Comparison of ENCODE assay signal across 8 cellular contexts in the genomic region with DNA sequence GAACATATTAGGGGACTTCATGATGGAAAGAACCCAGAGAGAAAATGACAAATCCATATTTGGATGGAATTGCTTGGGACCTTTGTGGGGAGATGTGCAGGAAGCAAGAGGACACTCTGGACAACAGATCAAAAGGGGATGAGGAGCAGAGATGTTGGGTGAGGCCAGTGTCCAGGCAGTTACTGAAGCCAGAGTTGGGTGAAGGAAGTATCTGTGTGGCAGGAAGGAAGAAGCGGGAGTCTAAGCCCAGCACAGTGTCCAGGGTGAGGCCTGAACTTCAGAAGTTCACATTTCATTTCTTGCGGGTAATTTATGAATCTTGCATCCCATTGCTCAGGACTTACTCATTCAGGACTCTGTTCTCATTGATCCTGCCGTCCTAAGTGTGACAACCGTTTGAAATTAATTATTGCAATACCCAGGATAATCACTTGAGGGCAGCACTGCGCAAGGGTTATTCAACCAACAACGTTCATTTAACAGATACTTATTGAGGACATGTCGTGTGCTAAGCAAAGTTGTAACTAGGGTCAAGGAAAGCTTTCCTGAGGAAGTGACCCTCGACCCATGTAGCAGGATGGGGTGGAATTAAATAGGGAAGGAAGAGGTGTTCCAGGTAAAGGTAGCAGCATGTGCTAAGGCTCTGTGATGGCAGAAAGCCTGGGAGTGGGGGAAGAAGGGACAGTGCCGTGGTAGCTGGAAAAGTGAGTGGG.
DNase-seq lines count a peak whose midpoint lies in the region; ATAC-seq lines count a peak whose summit lies in the region.

No MANE protein-coding gene starts in this region.

- no peaks in the 10 kb centered on the region for H3K27me3 ChIP-seq in trophoblast cell (ENCODE audit: insufficient read depth, low read length)

- H4K8ac ChIP-seq in trophoblast cell (ENCODE audit: low read depth, low read length), result no peak overlapping the region

- H3K4me3 ChIP-seq in trophoblast cell (ENCODE audit: low read depth, low read length), result no peak overlapping the region

- no peak overlapping the region for H3K18ac ChIP-seq in trophoblast cell (ENCODE audit: low read length)

- no peaks in the 10 kb centered on the region for H3K79me2 ChIP-seq in trophoblast cell (ENCODE audit: control insufficient read depth, insufficient read depth, low read length, poor library complexity)

- H3K14ac ChIP-seq in trophoblast cell (ENCODE audit: low read length), result no peak overlapping the region

- no peak overlapping the region for H3K23ac ChIP-seq in trophoblast cell (ENCODE audit: low read length)

- H3K79me1 ChIP-seq in trophoblast cell (ENCODE audit: low read length), result no peaks in the 10 kb centered on the region

- H3K27ac ChIP-seq in trophoblast cell (ENCODE audit: low read depth, low read length), result no peak overlapping the region

- H2AK5ac ChIP-seq in trophoblast cell (ENCODE audit: low read length), result no peak overlapping the region

- no peaks in the 10 kb centered on the region for H3K36me3 ChIP-seq in trophoblast cell (ENCODE audit: control insufficient read depth in 1 of 2, insufficient read depth in 2 of 2, low read length in 2 of 2)

- no peak overlapping the region for H2BK120ac ChIP-seq in trophoblast cell (ENCODE audit: insufficient read depth, low read length, poor library complexity)

- peak; percentile 42 to 69 for DNase-seq in NCI-H2081 (lab: John Stamatoyannopoulos, UW)
- DNase-seq in NCI-H2081 treated with DMSO at 0.1 percent for 48 hours (lab: John Stamatoyannopoulos, UW), result no peak
- peak; percentile 88 for DNase-seq in OCI-M1 (lab: John Stamatoyannopoulos, UW)
- DNase-seq in activated T-cell treated with anti-CD3 and anti-CD28 coated beads for 4 hours, result peak; percentile 66
- peak; percentile 48 for DNase-seq in fibroblast of peridontal ligament (ENCODE audit: extremely low read depth)
- DNase-seq in trophoblast cell, result peak; percentile 71 to 98

- no peak overlapping the region for H2BK5ac ChIP-seq in trophoblast cell (ENCODE audit: low read depth, low read length, poor library complexity)

- no peak overlapping the region for H3K4ac ChIP-seq in trophoblast cell (ENCODE audit: low read depth, low read length)

- H4K12ac ChIP-seq in trophoblast cell (ENCODE audit: low read depth, low read length), result no peak overlapping the region

- no CpG with 5 or more reads among the region's 9 CpGs for WGBS in trophoblast cell (ENCODE audit: extremely low coverage, insufficient coverage, insufficient read length)

- peak; percentile 56 for ATAC-seq in HG03175 (IDR thresholded peaks at IDR 0.05; ENCODE audit: unreplicated experiment)
- no peak for ATAC-seq in HG03565 (IDR thresholded peaks at IDR 0.05; ENCODE audit: unreplicated experiment)

- H2BK12ac ChIP-seq in trophoblast cell (ENCODE audit: low read length), result no peak overlapping the region

- no peak overlapping the region for H3K4me2 ChIP-seq in trophoblast cell (ENCODE audit: low read length)

- H3K4me1 ChIP-seq in trophoblast cell (ENCODE audit: control insufficient read depth in 1 of 2, insufficient read depth in 2 of 2, low read length in 2 of 2), result peaks cover 0 to 2% of the 10 kb centered on the region in 2 experiments

- no peak overlapping the region for H2AFZ ChIP-seq in trophoblast cell (ENCODE audit: insufficient read depth, low read length, poor library complexity)

- no peak overlapping the region for H3K9ac ChIP-seq in trophoblast cell (ENCODE audit: low read length)

- no peaks in the 10 kb centered on the region for H3K9me3 ChIP-seq in trophoblast cell (ENCODE audit: insufficient read depth, low read depth, low read length)

- H4K91ac ChIP-seq in trophoblast cell (ENCODE audit: low read depth, low read length), result no peak overlapping the region
